Comparison of ENCODE assay signal across 13 cellular contexts in the genomic region with DNA sequence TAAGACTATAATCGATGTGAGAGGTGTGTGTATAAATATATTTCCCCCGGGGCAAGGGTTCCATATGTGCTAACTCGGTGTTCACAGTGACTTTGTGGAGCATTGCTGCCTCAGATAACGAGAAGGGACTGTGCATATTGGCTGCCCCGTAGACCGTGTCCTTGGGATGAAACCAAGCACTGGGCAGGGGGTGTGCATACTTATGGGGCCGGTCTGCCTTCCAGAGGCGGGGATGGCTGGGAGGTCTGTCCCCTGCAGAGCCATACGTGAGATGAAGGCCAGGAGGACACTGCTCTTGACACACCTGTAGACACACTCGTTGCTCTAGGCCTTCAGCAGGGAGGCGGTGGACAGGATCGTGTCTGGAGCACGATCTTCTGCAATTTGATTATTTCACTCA.
"Had no signal": no experiment of that assay in that cellular context is flagged by ENCODE, and none has a peak within 500 bp of the region (broad histone marks: within the 10 kb centered on the region; RNA-seq: fewer than 3 reads in every experiment).

No MANE protein-coding gene starts in this region.

- DNase-seq: activated CD4-positive, alpha-beta T cell treated with anti-CD3 and anti-CD28 coated beads, Interleukin-2, amount 50 U/mL, for 48 hours; activated gamma-delta T cell treated with Interleukin-2 at 50 U/mL for 16 hours; activated naive CD8-positive, alpha-beta T cell treated with anti-CD3 and anti-CD28 coated beads, Interleukin-2, amount 10 ng/mL, durations not matched to agents 7 days and 5 days; activated T-cell treated with anti-CD3 and anti-CD28 coated beads, Interleukin-2, amount 50 U/mL, for 48 hours; effector CD4-positive, alpha-beta T cell; hippocampal formation; naive thymus-derived CD4-positive, alpha-beta T cell; right cardiac atrium had no signal

- H3K27me3 ChIP-seq: cardiac muscle cell had no signal

- ATAC-seq: activated CD4-positive, CD25-positive, alpha-beta regulatory T cell treated with anti-CD3 and anti-CD28 coated beads, Interleukin-2, amount 50 U/mL, for 24 hours; naive thymus-derived CD4-positive, alpha-beta T cell; right cardiac atrium; stimulated activated memory B cell treated with anti-CD40 and anti-IgM and Interleukin-4, amounts not matched to agents 10 μg/mL and 1 μg/mL and 100 μg/mL, for 72 hours had no signal

- H3K36me3 ChIP-seq: cardiac muscle cell had no signal

- H3K27me3 Mint-ChIP-seq: activated naive CD8-positive, alpha-beta T cell treated with anti-CD3 and anti-CD28 coated beads, Interleukin-2, amount 10 ng/mL, durations not matched to agents 7 days and 5 days had no signal

- H3K36me3 Mint-ChIP-seq: activated naive CD8-positive, alpha-beta T cell treated with anti-CD3 and anti-CD28 coated beads, Interleukin-2, amount 10 ng/mL, durations not matched to agents 7 days and 5 days; naive thymus-derived CD4-positive, alpha-beta T cell; stimulated activated memory B cell treated with anti-CD40 and anti-IgM and Interleukin-4, amounts not matched to agents 10 μg/mL and 1 μg/mL and 100 μg/mL, for 72 hours had no signal

- H3K27ac ChIP-seq: cardiac muscle cell, coronary artery had no signal

- H3K4me1 Mint-ChIP-seq: activated naive CD8-positive, alpha-beta T cell treated with anti-CD3 and anti-CD28 coated beads, Interleukin-2, amount 10 ng/mL, durations not matched to agents 7 days and 5 days; stimulated activated memory B cell treated with anti-CD40 and anti-IgM and Interleukin-4, amounts not matched to agents 10 μg/mL and 1 μg/mL and 100 μg/mL, for 72 hours had no signal

- H3K9me3 Mint-ChIP-seq: activated naive CD8-positive, alpha-beta T cell treated with anti-CD3 and anti-CD28 coated beads, Interleukin-2, amount 10 ng/mL, durations not matched to agents 7 days and 5 days; stimulated activated memory B cell treated with anti-CD40 and anti-IgM and Interleukin-4, amounts not matched to agents 10 μg/mL and 1 μg/mL and 100 μg/mL, for 72 hours had no signal

- H3K4me3 ChIP-seq: cardiac muscle cell, coronary artery, lung had no signal

- H3K4me3 Mint-ChIP-seq: activated naive CD8-positive, alpha-beta T cell treated with anti-CD3 and anti-CD28 coated beads, Interleukin-2, amount 10 ng/mL, durations not matched to agents 7 days and 5 days; naive thymus-derived CD4-positive, alpha-beta T cell; stimulated activated memory B cell treated with anti-CD40 and anti-IgM and Interleukin-4, amounts not matched to agents 10 μg/mL and 1 μg/mL and 100 μg/mL, for 72 hours had no signal

- H3K27ac Mint-ChIP-seq: activated naive CD8-positive, alpha-beta T cell treated with anti-CD3 and anti-CD28 coated beads, Interleukin-2, amount 10 ng/mL, durations not matched to agents 7 days and 5 days; naive thymus-derived CD4-positive, alpha-beta T cell; stimulated activated memory B cell treated with anti-CD40 and anti-IgM and Interleukin-4, amounts not matched to agents 10 μg/mL and 1 μg/mL and 100 μg/mL, for 72 hours had no signal
